ENCODE assay signal across 11 cellular contexts in the genomic region with DNA sequence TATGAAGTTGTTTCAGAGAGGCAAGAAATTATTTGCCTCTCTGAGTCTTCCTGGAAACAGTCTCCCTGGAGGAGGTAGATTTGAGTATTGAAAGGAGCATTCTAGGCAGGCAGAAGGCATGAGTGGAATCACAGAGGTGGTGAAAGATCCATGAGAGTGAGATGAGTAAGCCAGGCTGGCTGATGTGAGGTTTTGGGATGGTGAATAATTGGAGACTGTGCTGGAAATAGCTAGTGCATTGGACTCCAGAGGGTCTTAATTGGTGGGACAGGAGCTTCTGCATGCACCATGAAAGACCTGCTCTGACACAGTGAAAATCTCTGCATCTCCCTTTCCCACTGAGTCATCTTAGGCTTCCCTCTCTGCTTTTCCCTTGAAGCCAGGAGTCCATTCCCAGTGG. TPM values are rescaled to one million over a fixed set of nuclear protein-coding genes. Genes with fewer than 3 reads are reported as not detected.
DNase-seq lines count a peak whose midpoint lies in the region; ATAC-seq and FAIRE-seq lines count a peak whose summit lies in the region.
"Had no signal": no experiment of that assay in that cellular context is flagged by ENCODE, and none has a peak within 500 bp of the region (broad histone marks: within the 10 kb centered on the region; RNA-seq: fewer than 3 reads in every experiment).

No MANE protein-coding gene starts in this region.

- peak overlapping the region in 1 of 2 experiments; percentile 2 for H2BK12ac ChIP-seq in mesenchymal stem cell (ENCODE audit: low read length in 2 of 2)

- no peak for FAIRE-seq in urothelium cell line (lab: Jason Lieb, UNC)

- no peak overlapping the region for H3K4me3 ChIP-seq in mesenchymal stem cell (ENCODE audit: insufficient read depth in 1 of 2, low read depth in 1 of 2, low read length in 2 of 2)
- H3K4me3 ChIP-seq: colonic mucosa, lung had no signal

- H3K79me1 ChIP-seq in mesenchymal stem cell (replicated peaks; ENCODE audit: low read length, poor library complexity, severe bottlenecking), result no peaks in the 10 kb centered on the region

- H2BK15ac ChIP-seq in mesenchymal stem cell (ENCODE audit: low read depth, poor library complexity, severe bottlenecking), result no peak overlapping the region

- H4K8ac ChIP-seq in mesenchymal stem cell (ENCODE audit: low read length), result no peak overlapping the region

- peak; percentile 79 for DNase-seq in AG08395 (ENCODE audit: low spot score)
- peak; percentile 77 for DNase-seq in HS-5 (ENCODE audit: low read depth)
- DNase-seq in astrocyte of the hippocampus (ENCODE audit: low read depth, low spot score), result peak; percentile 89
- DNase-seq in mesenchymal stem cell, result peak; percentile 63
- no peak for DNase-seq in urothelium cell line (ENCODE audit: low spot score)
- no peak for DNase-seq in C1 segment of cervical spinal cord (lab: John Stamatoyannopoulos, UW)
- DNase-seq: colonic mucosa, T1000 had no signal

- no peak for ATAC-seq in HG03139 (IDR thresholded peaks at IDR 0.05; ENCODE audit: unreplicated experiment)
- ATAC-seq in GM19452 (IDR thresholded peaks at IDR 0.05; ENCODE audit: unreplicated experiment), result no peak

- no peak overlapping the region for H2BK120ac ChIP-seq in mesenchymal stem cell (ENCODE audit: low read depth, low read length)

- H3K27me3 ChIP-seq in mesenchymal stem cell (ENCODE audit: control insufficient read depth in 1 of 2, insufficient read depth in 1 of 2, low read length in 2 of 2), result no peaks in the 10 kb centered on the region
- H3K27me3 ChIP-seq: colonic mucosa had no signal

- H3K9me3 ChIP-seq in mesenchymal stem cell (ENCODE audit: control insufficient read depth, low read length), result no peaks in the 10 kb centered on the region
- H3K9me3 ChIP-seq: colonic mucosa had no signal

- no peak overlapping the region for H2AFZ ChIP-seq in mesenchymal stem cell (ENCODE audit: low read depth, low read length)

- H3K4me1 ChIP-seq in mesenchymal stem cell (ENCODE audit: control insufficient read depth, insufficient read depth, low read depth, low read length), result peaks cover 7% of the 10 kb centered on the region
- H3K4me1 ChIP-seq: colonic mucosa had no signal

- no peak overlapping the region for H3K23ac ChIP-seq in mesenchymal stem cell (ENCODE audit: low read length in 2 of 2)

- no peak overlapping the region for H3K4ac ChIP-seq in mesenchymal stem cell (ENCODE audit: low read depth in 1 of 2, low read length in 2 of 2)

- H4K91ac ChIP-seq in mesenchymal stem cell (ENCODE audit: low read length), result no peak overlapping the region

- no peak overlapping the region for H3K14ac ChIP-seq in mesenchymal stem cell (ENCODE audit: low read length in 2 of 2)

- H2BK5ac ChIP-seq in mesenchymal stem cell (ENCODE audit: low read depth, low read length, poor library complexity, severe bottlenecking), result no peak overlapping the region

- peak overlapping the region; percentile 29 for H3K27ac ChIP-seq in mesenchymal stem cell (ENCODE audit: low read length, poor library complexity, severe bottlenecking)
- H3K27ac ChIP-seq: colonic mucosa had no signal

- H2AK5ac ChIP-seq in mesenchymal stem cell (ENCODE audit: low read length, severe bottlenecking), result no peak overlapping the region

- no peak overlapping the region for H3K4me2 ChIP-seq in mesenchymal stem cell (ENCODE audit: low read length, poor library complexity, severe bottlenecking)

- H3K36me3 ChIP-seq in mesenchymal stem cell (ENCODE audit: control insufficient read depth in 1 of 2, insufficient read depth in 2 of 2, low read depth in 1 of 2, low read length in 2 of 2), result no peaks in the 10 kb centered on the region
- H3K36me3 ChIP-seq: colonic mucosa had no signal

- peak overlapping the region in 1 of 2 experiments; percentile 7 for H3K18ac ChIP-seq in mesenchymal stem cell (ENCODE audit: low read depth in 1 of 2, low read length in 2 of 2)

- H3K9ac ChIP-seq in mesenchymal stem cell (ENCODE audit: low read length), result peak overlapping the region; percentile 50

RNA-seq across cellular contexts. Expression of gene CDC42EP3, which starts 46.3 kb away (rescaled TPM):
- 117 TPM for polyA plus RNA-seq in mesenchymal stem cell (2013, experiment 1 of 2)
- polyA plus RNA-seq in mesenchymal stem cell (2013, experiment 2 of 2), result 117 TPM

Comparison
In these comparisons a context has a peak if more than half of its experiments do, and no peak if none do; other contexts are left out.
1. DNase-seq: peak in AG08395 (single experiment), HS-5 (single experiment), astrocyte of the hippocampus (single experiment) and mesenchymal stem cell (single experiment); none in urothelium cell line (single experiment) and C1 segment of cervical spinal cord (0 of 14).